ENCODE assay signal across 28 cellular contexts in the genomic region with DNA sequence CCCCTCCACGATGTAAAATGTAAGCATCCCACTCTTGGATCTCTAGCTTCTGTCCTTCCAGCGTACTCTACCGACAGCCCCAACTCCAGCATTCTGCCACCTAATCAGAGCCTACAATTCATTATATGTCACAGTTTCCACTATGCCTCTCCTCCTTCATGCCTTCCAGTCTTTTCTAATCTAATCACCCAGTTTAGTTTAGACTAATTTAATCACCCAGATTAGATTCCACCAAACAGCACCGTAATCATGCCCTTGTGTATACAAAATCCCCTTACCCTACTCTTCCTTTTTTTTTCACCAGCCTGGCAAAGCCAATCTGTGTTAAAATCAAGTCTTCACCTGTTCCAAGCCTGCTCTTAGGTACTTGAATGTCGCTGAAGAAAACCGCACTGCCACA. TPM values are rescaled to one million over a fixed set of nuclear protein-coding genes. Genes with fewer than 3 reads are reported as not detected.
"Had no signal": no experiment of that assay in that cellular context is flagged by ENCODE, and none has a peak within 500 bp of the region (broad histone marks: within the 10 kb centered on the region; RNA-seq: fewer than 3 reads in every experiment).

No MANE protein-coding gene starts in this region.

- H3K27me3 ChIP-seq: ascending aorta, body of pancreas, SJSA1 had no signal

- H3K4me1 Mint-ChIP-seq: activated CD4-positive, alpha-beta memory T cell treated with anti-CD3 and anti-CD28 coated beads, Interleukin-2, amount 10 ng/mL, durations not matched to agents 7 days and 5 days; activated CD4-positive, alpha-beta T cell treated with anti-CD3 and anti-CD28 coated beads for 36 hours; activated naive CD4-positive, alpha-beta T cell treated with anti-CD3 and anti-CD28 coated beads, Interleukin-2, amount 50 U/mL, for 24 hours had no signal

- DNase-seq: activated CD4-positive, alpha-beta memory T cell treated with anti-CD3 and anti-CD28 coated beads, Interleukin-2, amount 10 ng/mL, durations not matched to agents 7 days and 5 days; activated CD4-positive, alpha-beta T cell treated with anti-CD3 and anti-CD28 coated beads for 36 hours; activated CD4-positive, alpha-beta T cell treated with anti-CD3 and anti-CD28 coated beads, Interleukin-2, amount 50 U/mL, for 1 hour; activated effector memory CD4-positive, alpha-beta T cell treated with Interleukin-2 at 50 U/mL for 16 hours; activated naive CD4-positive, alpha-beta T cell; activated T-cell treated with anti-CD3 and anti-CD28 coated beads for 4 hours; amniotic stem cell; body of pancreas; central memory CD4-positive, alpha-beta T cell; cortex of kidney; MV-4-11; NCI-H1092 treated with DMSO at 0.1 percent for 48 hours; NCI-H1417 treated with DMSO at 0.1 percent for 48 hours; NCI-H1694; NCI-H2029; NCI-H226; NCI-H526; NCI-H774; NK-92 treated with Interleukin-12 subunit alpha and Interleukin-12 subunit beta, amount 100 ng/mL, for 24 hours; SHP77; T-helper 1 cell had no signal

- H3K27ac Mint-ChIP-seq: activated CD4-positive, alpha-beta memory T cell treated with anti-CD3 and anti-CD28 coated beads, Interleukin-2, amount 10 ng/mL, durations not matched to agents 7 days and 5 days; activated CD4-positive, alpha-beta T cell treated with anti-CD3 and anti-CD28 coated beads for 36 hours; activated naive CD4-positive, alpha-beta T cell treated with anti-CD3 and anti-CD28 coated beads, Interleukin-2, amount 50 U/mL, for 24 hours had no signal

- H3K27me3 Mint-ChIP-seq: activated CD4-positive, alpha-beta T cell treated with anti-CD3 and anti-CD28 coated beads for 36 hours had no signal

- H3K9me3 Mint-ChIP-seq: activated CD4-positive, alpha-beta memory T cell treated with anti-CD3 and anti-CD28 coated beads, Interleukin-2, amount 10 ng/mL, durations not matched to agents 7 days and 5 days; activated naive CD4-positive, alpha-beta T cell treated with anti-CD3 and anti-CD28 coated beads, Interleukin-2, amount 50 U/mL, for 24 hours had no signal

- H3K9me3 ChIP-seq: ascending aorta, body of pancreas, SJSA1 had no signal

- ATAC-seq: activated CD4-positive, alpha-beta T cell treated with anti-CD3 and anti-CD28 coated beads for 36 hours; body of pancreas had no signal

- H3K36me3 ChIP-seq: ascending aorta, SJSA1 had no signal

- H3K4me3 Mint-ChIP-seq: activated CD4-positive, alpha-beta memory T cell treated with anti-CD3 and anti-CD28 coated beads, Interleukin-2, amount 10 ng/mL, durations not matched to agents 7 days and 5 days; activated CD4-positive, alpha-beta T cell treated with anti-CD3 and anti-CD28 coated beads for 36 hours; activated naive CD4-positive, alpha-beta T cell treated with anti-CD3 and anti-CD28 coated beads, Interleukin-2, amount 50 U/mL, for 24 hours had no signal

- H3K4me1 ChIP-seq: ascending aorta, body of pancreas, SJSA1 had no signal

- H3K4me2 ChIP-seq: KMS-11 had no signal

- H3K4me3 ChIP-seq: ascending aorta, body of pancreas, SJSA1 had no signal

- H3K27ac ChIP-seq: ascending aorta, body of pancreas, KMS-11, SJSA1, VCaP had no signal

- H3K9ac ChIP-seq: KMS-11 had no signal

- H3K36me3 Mint-ChIP-seq: activated naive CD4-positive, alpha-beta T cell treated with anti-CD3 and anti-CD28 coated beads, Interleukin-2, amount 50 U/mL, for 24 hours had no signal

RNA-seq across cellular contexts. Expression of a gene that starts 49.8 kb away (rescaled TPM):
- total RNA-seq: activated CD4-positive, alpha-beta memory T cell treated with anti-CD3 and anti-CD28 coated beads, Interleukin-2, amount 10 ng/mL, durations not matched to agents 7 days and 5 days; activated CD4-positive, alpha-beta T cell treated with anti-CD3 and anti-CD28 coated beads for 36 hours; activated CD8-positive, alpha-beta memory T cell treated with anti-CD3 and anti-CD28 coated beads for 36 hours; ascending aorta; SJSA1; T-helper 2 cell treated with Interferon-gamma antibody and Interleukin-4, amounts not matched to agents 100 ng/mL and 5 ng/mL, for 36 hours had no signal
